Comparison of ENCODE assay signal across 12 cellular contexts in genomic region chr6:1363729-1364572, GRCh38. TPM values are rescaled to one million over a fixed set of nuclear protein-coding genes. Genes with fewer than 3 reads are reported as not detected.
DNase-seq lines count a peak whose midpoint lies in the region; TF ChIP-seq lines count a peak whose summit lies in the region.
"Had no signal": no experiment of that assay in that cellular context is flagged by ENCODE, and none has a peak within 500 bp of the region (broad histone marks: within the 10 kb centered on the region; RNA-seq: fewer than 3 reads in every experiment).

No MANE protein-coding gene starts in this region.

- TF ChIP-seq CTCF in DOHH2 (IDR thresholded peaks at IDR 0.05; ENCODE audit: low read depth, low read length, poor library complexity, severe bottlenecking) (peak; percentile 38), MM.1S (IDR thresholded peaks at IDR 0.05; ENCODE audit: low read length) (peak; percentile 30), epithelial cell of esophagus (IDR thresholded peaks at IDR 0.05; ENCODE audit: insufficient read depth, low read depth, low read length, missing control alignments) (peak; percentile 31), neural crest cell (conservative IDR thresholded peaks at IDR 0.05) (peak; percentile 53), GM13976 (IDR thresholded peaks at IDR 0.05; ENCODE audit: borderline replicate concordance, control extremely low read depth, extremely low read depth, insufficient read depth, missing control alignments) (no peak)

- in situ Hi-C loops in GM13976 (cut with MboI; ENCODE audit: low sequenced_read_pairs, unreplicated experiment): no loop called here

- DNase-seq in MM.1S: no peak
- peak; percentile 29 for DNase-seq in epithelial cell of esophagus (ENCODE audit: low read depth)
- no peak for DNase-seq in neural crest cell (ENCODE audit: low read depth, low spot score)
- DNase-seq in cerebellar nuclear complex (lab: John Stamatoyannopoulos, UW): no peak
- DNase-seq in immature natural killer cell: no peak
- no peak for DNase-seq in GM13976 (ENCODE audit: low spot score)
- DNase-seq in activated naive CD8-positive, alpha-beta T cell treated with anti-CD3 and anti-CD28 coated beads for 36 hours: no peak
- DNase-seq: activated CD4-positive, alpha-beta T cell treated with anti-CD3 and anti-CD28 coated beads for 36 hours; central memory CD4-positive, alpha-beta T cell; NCI-H345 had no signal

- H3K27me3 ChIP-seq in DOHH2 (ENCODE audit: control insufficient read depth, low read length) (no peaks in the 10 kb centered on the region), MM.1S (replicated peaks; ENCODE audit: insufficient read depth, low read length) (no peaks in the 10 kb centered on the region)

- no peaks in the 10 kb centered on the region for H3K9me3 ChIP-seq in DOHH2 (ENCODE audit: control insufficient read depth, insufficient read depth, low read length)
- H3K9me3 ChIP-seq in MM.1S (replicated peaks; ENCODE audit: insufficient read depth, low read length): no peaks in the 10 kb centered on the region

- H3K27me3 Mint-ChIP-seq in neural crest cell (ENCODE audit: low read depth) (peaks cover 58% of the 10 kb centered on the region), immature natural killer cell (ENCODE audit: low read depth in 3 of 3) (peaks cover 0 to 16% (median 3%) of the 10 kb centered on the region in 3 donors)
- H3K27me3 Mint-ChIP-seq in activated naive CD8-positive, alpha-beta T cell treated with anti-CD3 and anti-CD28 coated beads for 36 hours: peaks cover 64% of the 10 kb centered on the region

- no peaks in the 10 kb centered on the region for H3F3A ChIP-seq in DOHH2 (ENCODE audit: control insufficient read depth, insufficient read depth)
- H3F3A ChIP-seq in MM.1S (ENCODE audit: insufficient read depth, low read length): no peaks in the 10 kb centered on the region

- H3K4me1 Mint-ChIP-seq in neural crest cell (no peaks in the 10 kb centered on the region), immature natural killer cell (no peaks in the 10 kb centered on the region)
- no peaks in the 10 kb centered on the region for H3K4me1 Mint-ChIP-seq in activated naive CD8-positive, alpha-beta T cell treated with anti-CD3 and anti-CD28 coated beads for 36 hours
- H3K4me1 Mint-ChIP-seq: activated CD4-positive, alpha-beta T cell treated with anti-CD3 and anti-CD28 coated beads for 36 hours had no signal

- no peaks in the 10 kb centered on the region for H3K9me3 Mint-ChIP-seq in neural crest cell
- H3K9me3 Mint-ChIP-seq in immature natural killer cell: no peaks in the 10 kb centered on the region
- no peaks in the 10 kb centered on the region for H3K9me3 Mint-ChIP-seq in activated naive CD8-positive, alpha-beta T cell treated with anti-CD3 and anti-CD28 coated beads for 36 hours

- H3K4me2 ChIP-seq in DOHH2 (ENCODE audit: low read length) (no peak overlapping the region), MM.1S (ENCODE audit: low read depth, low read length) (no peak overlapping the region)

- no peak overlapping the region for H3K9ac ChIP-seq in MM.1S (ENCODE audit: low read length)

- H4K20me1 ChIP-seq in DOHH2 (ENCODE audit: control insufficient read depth, insufficient read depth, low read depth, low read length): no peaks in the 10 kb centered on the region
- no peaks in the 10 kb centered on the region for H4K20me1 ChIP-seq in MM.1S (ENCODE audit: insufficient read depth, low read length)

- no peaks in the 10 kb centered on the region for H3K36me3 ChIP-seq in DOHH2 (ENCODE audit: control insufficient read depth, low read length)
- H3K36me3 ChIP-seq in MM.1S (replicated peaks; ENCODE audit: insufficient read depth, low read length): no peaks in the 10 kb centered on the region

- H3K4me3 Mint-ChIP-seq in neural crest cell (no peak overlapping the region), immature natural killer cell (no peak overlapping the region)
- no peak overlapping the region for H3K4me3 Mint-ChIP-seq in activated naive CD8-positive, alpha-beta T cell treated with anti-CD3 and anti-CD28 coated beads for 36 hours
- H3K4me3 Mint-ChIP-seq: activated CD4-positive, alpha-beta T cell treated with anti-CD3 and anti-CD28 coated beads for 36 hours had no signal

- H3K4me1 ChIP-seq in DOHH2 (ENCODE audit: control insufficient read depth, low read length): no peaks in the 10 kb centered on the region
- H3K4me1 ChIP-seq in MM.1S (ENCODE audit: low read length): no peaks in the 10 kb centered on the region

- H3K36me3 Mint-ChIP-seq in neural crest cell (ENCODE audit: low read depth) (no peaks in the 10 kb centered on the region), immature natural killer cell (no peaks in the 10 kb centered on the region)
- no peaks in the 10 kb centered on the region for H3K36me3 Mint-ChIP-seq in activated naive CD8-positive, alpha-beta T cell treated with anti-CD3 and anti-CD28 coated beads for 36 hours

- no peak overlapping the region for H3K27ac Mint-ChIP-seq in neural crest cell (ENCODE audit: unreplicated experiment)
- H3K27ac Mint-ChIP-seq in immature natural killer cell: no peak overlapping the region
- H3K27ac Mint-ChIP-seq in activated naive CD8-positive, alpha-beta T cell treated with anti-CD3 and anti-CD28 coated beads for 36 hours: no peak overlapping the region
- H3K27ac Mint-ChIP-seq: activated CD4-positive, alpha-beta T cell treated with anti-CD3 and anti-CD28 coated beads for 36 hours had no signal

- H3K4me3 ChIP-seq in DOHH2 (ENCODE audit: low read length) (no peak overlapping the region), MM.1S (ENCODE audit: low read length) (no peak overlapping the region), epithelial cell of esophagus (ENCODE audit: low read length) (no peak overlapping the region)

- H3K27ac ChIP-seq in DOHH2 (ENCODE audit: low read depth, low read length) (no peak overlapping the region), MM.1S (ENCODE audit: low read length) (no peak overlapping the region)

- H2AFZ ChIP-seq in MM.1S (ENCODE audit: low read length): no peak overlapping the region

- no peaks in the 10 kb centered on the region for H3K9me2 ChIP-seq in DOHH2 (replicated peaks; ENCODE audit: control insufficient read depth, low read length)
- H3K9me2 ChIP-seq in MM.1S (replicated peaks; ENCODE audit: insufficient read depth, low read length): no peaks in the 10 kb centered on the region

- H3K79me2 ChIP-seq in DOHH2 (ENCODE audit: control insufficient read depth, low read length): no peaks in the 10 kb centered on the region
- H3K79me2 ChIP-seq in MM.1S (ENCODE audit: low read length): no peaks in the 10 kb centered on the region

RNA-seq across cellular contexts. Expression of gene FOXF2, which starts 25.4 kb away (rescaled TPM):
- total RNA-seq in neural crest cell: not detected in 2 replicates
- not detected for polyA plus RNA-seq in immature natural killer cell
- total RNA-seq in activated naive CD8-positive, alpha-beta T cell treated with anti-CD3 and anti-CD28 coated beads for 36 hours: not detected
- total RNA-seq: activated CD4-positive, alpha-beta T cell treated with anti-CD3 and anti-CD28 coated beads for 36 hours; lung microvascular endothelial cell had no signal

RNA-seq across cellular contexts. Expression of gene FOXQ1, which starts 52.1 kb away (rescaled TPM):
- total RNA-seq in neural crest cell: not detected in 2 replicates
- not detected for polyA plus RNA-seq in immature natural killer cell
- total RNA-seq in activated naive CD8-positive, alpha-beta T cell treated with anti-CD3 and anti-CD28 coated beads for 36 hours: not detected
- total RNA-seq: activated CD4-positive, alpha-beta T cell treated with anti-CD3 and anti-CD28 coated beads for 36 hours; lung microvascular endothelial cell had no signal
